Comparison of ENCODE assay signal across 1 cellular context in the genomic region with DNA sequence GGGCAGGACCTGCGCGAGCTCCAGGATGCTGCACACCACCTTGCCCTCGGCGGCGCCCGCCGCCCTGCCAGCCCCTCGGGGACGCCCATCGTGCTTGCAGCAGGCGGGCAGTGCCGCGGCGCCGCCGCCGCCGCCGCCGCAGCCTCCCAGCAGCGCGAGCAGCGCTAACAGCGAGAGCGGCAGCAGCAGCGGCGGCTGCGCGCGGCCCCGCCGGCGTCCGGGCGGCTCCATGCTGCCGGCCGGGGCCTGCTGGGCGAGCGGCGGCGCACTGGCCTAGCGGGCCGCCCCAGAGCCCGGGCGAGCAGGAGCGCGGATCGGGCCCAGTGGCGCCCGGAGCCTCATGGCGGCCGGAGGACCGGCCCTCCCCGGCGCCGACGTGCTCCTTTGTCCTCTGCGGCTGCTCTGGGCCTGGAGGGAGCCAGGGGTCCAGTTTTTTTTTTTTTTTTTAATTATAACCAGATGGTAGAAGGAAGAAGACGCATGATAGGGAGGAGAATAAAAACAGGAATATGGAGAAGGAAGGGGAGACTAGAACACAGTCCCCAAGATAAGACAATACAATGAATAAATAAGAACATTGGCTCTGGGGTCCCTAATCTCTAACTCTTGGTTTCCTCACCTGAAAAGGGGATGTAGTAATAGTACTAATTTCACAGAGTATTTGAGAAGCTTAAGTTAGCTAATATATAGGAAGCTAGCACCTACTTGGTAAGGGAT.
TF ChIP-seq lines count a peak whose summit lies in the region.

No MANE protein-coding gene starts in this region.

TF ChIP-seq in GM23338, 12 proteins besides CTCF, POLR2A, EP300 and RAD21 (continued from another document):
- TF ChIP-seq ETS1 (IDR thresholded peaks at IDR 0.05) (no peak), JUNB (IDR thresholded peaks at IDR 0.05; ENCODE audit: unreplicated experiment) (no peak), EZH2phosphoT487 (IDR thresholded peaks at IDR 0.05; ENCODE audit: unreplicated experiment) (no peak), POLR2AphosphoS5 (IDR thresholded peaks at IDR 0.05; ENCODE audit: low read depth) (no peak), ZNF114 (CRISPR knock-in tag; IDR thresholded peaks at IDR 0.05) (no peak), ZNF331 (CRISPR knock-in tag; IDR thresholded peaks at IDR 0.05; ENCODE audit: low read depth) (no peak)
- TF ChIP-seq, protein P1, sequence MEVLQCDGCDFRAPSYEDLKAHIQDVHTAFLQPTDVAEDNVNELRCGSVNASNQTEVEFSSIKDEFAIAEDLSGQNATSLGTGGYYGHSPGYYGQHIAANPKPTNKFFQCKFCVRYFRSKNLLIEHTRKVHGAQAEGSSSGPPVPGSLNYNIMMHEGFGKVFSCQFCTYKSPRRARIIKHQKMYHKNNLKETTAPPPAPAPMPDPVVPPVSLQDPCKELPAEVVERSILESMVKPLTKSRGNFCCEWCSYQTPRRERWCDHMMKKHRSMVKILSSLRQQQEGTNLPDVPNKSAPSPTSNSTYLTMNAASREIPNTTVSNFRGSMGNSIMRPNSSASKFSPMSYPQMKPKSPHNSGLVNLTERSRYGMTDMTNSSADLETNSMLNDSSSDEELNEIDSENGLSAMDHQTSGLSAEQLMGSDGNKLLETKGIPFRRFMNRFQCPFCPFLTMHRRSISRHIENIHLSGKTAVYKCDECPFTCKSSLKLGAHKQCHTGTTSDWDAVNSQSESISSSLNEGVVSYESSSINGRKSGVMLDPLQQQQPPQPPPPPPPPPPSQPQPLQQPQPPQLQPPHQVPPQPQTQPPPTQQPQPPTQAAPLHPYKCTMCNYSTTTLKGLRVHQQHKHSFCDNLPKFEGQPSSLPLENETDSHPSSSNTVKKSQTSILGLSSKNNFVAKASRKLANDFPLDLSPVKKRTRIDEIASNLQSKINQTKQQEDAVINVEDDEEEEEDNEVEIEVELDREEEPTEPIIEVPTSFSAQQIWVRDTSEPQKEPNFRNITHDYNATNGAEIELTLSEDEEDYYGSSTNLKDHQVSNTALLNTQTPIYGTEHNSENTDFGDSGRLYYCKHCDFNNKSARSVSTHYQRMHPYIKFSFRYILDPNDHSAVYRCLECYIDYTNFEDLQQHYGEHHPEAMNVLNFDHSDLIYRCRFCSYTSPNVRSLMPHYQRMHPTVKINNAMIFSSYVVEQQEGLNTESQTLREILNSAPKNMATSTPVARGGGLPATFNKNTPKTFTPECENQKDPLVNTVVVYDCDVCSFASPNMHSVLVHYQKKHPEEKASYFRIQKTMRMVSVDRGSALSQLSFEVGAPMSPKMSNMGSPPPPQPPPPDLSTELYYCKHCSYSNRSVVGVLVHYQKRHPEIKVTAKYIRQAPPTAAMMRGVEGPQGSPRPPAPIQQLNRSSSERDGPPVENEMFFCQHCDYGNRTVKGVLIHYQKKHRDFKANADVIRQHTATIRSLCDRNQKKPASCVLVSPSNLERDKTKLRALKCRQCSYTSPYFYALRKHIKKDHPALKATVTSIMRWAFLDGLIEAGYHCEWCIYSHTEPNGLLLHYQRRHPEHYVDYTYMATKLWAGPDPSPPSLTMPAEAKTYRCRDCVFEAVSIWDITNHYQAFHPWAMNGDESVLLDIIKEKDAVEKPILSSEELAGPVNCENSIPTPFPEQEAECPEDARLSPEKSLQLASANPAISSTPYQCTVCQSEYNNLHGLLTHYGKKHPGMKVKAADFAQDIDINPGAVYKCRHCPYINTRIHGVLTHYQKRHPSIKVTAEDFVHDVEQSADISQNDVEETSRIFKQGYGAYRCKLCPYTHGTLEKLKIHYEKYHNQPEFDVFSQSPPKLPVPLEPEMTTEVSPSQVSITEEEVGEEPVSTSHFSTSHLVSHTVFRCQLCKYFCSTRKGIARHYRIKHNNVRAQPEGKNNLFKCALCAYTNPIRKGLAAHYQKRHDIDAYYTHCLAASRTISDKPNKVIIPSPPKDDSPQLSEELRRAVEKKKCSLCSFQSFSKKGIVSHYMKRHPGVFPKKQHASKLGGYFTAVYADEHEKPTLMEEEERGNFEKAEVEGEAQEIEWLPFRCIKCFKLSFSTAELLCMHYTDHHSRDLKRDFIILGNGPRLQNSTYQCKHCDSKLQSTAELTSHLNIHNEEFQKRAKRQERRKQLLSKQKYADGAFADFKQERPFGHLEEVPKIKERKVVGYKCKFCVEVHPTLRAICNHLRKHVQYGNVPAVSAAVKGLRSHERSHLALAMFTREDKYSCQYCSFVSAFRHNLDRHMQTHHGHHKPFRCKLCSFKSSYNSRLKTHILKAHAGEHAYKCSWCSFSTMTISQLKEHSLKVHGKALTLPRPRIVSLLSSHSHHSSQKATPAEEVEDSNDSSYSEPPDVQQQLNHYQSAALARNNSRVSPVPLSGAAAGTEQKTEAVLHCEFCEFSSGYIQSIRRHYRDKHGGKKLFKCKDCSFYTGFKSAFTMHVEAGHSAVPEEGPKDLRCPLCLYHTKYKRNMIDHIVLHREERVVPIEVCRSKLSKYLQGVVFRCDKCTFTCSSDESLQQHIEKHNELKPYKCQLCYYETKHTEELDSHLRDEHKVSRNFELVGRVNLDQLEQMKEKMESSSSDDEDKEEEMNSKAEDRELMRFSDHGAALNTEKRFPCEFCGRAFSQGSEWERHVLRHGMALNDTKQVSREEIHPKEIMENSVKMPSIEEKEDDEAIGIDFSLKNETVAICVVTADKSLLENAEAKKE (CRISPR knock-in tag; IDR thresholded peaks at IDR 0.05) = no peak
- TF ChIP-seq, protein P2, sequence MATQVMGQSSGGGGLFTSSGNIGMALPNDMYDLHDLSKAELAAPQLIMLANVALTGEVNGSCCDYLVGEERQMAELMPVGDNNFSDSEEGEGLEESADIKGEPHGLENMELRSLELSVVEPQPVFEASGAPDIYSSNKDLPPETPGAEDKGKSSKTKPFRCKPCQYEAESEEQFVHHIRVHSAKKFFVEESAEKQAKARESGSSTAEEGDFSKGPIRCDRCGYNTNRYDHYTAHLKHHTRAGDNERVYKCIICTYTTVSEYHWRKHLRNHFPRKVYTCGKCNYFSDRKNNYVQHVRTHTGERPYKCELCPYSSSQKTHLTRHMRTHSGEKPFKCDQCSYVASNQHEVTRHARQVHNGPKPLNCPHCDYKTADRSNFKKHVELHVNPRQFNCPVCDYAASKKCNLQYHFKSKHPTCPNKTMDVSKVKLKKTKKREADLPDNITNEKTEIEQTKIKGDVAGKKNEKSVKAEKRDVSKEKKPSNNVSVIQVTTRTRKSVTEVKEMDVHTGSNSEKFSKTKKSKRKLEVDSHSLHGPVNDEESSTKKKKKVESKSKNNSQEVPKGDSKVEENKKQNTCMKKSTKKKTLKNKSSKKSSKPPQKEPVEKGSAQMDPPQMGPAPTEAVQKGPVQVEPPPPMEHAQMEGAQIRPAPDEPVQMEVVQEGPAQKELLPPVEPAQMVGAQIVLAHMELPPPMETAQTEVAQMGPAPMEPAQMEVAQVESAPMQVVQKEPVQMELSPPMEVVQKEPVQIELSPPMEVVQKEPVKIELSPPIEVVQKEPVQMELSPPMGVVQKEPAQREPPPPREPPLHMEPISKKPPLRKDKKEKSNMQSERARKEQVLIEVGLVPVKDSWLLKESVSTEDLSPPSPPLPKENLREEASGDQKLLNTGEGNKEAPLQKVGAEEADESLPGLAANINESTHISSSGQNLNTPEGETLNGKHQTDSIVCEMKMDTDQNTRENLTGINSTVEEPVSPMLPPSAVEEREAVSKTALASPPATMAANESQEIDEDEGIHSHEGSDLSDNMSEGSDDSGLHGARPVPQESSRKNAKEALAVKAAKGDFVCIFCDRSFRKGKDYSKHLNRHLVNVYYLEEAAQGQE (IDR thresholded peaks at IDR 0.05; ENCODE audit: unreplicated experiment) = no peak
